11 cellular contexts compared by ENCODE assay signal in the genomic region with DNA sequence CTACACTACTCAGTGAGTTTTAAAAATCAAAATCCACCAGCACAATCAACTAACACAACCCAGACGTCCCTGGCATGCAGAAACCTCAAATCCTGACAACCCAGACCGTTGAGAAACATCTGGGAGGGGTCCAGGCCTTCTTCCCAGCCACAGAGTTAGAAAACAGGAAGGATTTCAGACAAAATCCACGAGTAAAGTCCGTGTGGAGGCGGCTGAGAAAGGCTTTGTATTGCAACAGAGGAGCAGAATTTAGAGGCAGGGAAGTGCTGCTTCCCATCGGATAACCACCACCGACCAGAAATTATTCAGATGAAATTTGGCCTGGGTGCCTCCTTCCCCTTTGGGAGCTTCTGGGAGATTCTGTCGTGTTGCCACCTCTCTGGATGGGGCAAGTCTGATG.
A peak's percentile ranks its signal among the peaks of the same experiment; 100 is the strongest.
DNase-seq lines count a peak whose midpoint lies in the region; ATAC-seq and TF ChIP-seq lines count a peak whose summit lies in the region.
"Had no signal": no experiment of that assay in that cellular context is flagged by ENCODE, and none has a peak within 500 bp of the region (broad histone marks: within the 10 kb centered on the region; RNA-seq: fewer than 3 reads in every experiment).

No MANE protein-coding gene starts in this region.

- H4K91ac ChIP-seq in H9 (ENCODE audit: insufficient read length, low read depth, low read length): no peak overlapping the region

- H3K4ac ChIP-seq in H9 (ENCODE audit: low read depth, low read length) (no peak overlapping the region), mesendoderm (ENCODE audit: low read depth, low read length) (no peak overlapping the region)

- no peak overlapping the region for H3K14ac ChIP-seq in H9 (ENCODE audit: insufficient read depth, low read length)

- CTCF ChIA-PET in activated CD4-positive, alpha-beta memory T cell treated with anti-CD3 and anti-CD28 coated beads, Interleukin-2, amount 10 ng/mL, durations not matched to agents 7 days and 5 days (lab: Charles Lee): no interaction called here

- no peak overlapping the region for H3T11ph ChIP-seq in H9 (ENCODE audit: low read length)

- H3K9me3 ChIP-seq in H9 (ENCODE audit: control insufficient read depth, low read depth, low read length) (no peaks in the 10 kb centered on the region), liver (ENCODE audit: control insufficient read depth in 4 of 4, low read length in 3 of 4) (no peaks in the 10 kb centered on the region), stomach smooth muscle (ENCODE audit: control insufficient read depth in 2 of 2, low read length in 2 of 2) (no peaks in the 10 kb centered on the region)

- H4K20me1 ChIP-seq in H9 (ENCODE audit: control insufficient read depth, insufficient read depth, insufficient read length): no peaks in the 10 kb centered on the region

- ATAC-seq in GM21576 (IDR thresholded peaks at IDR 0.05; ENCODE audit: unreplicated experiment): no peak

- H3K79me2 ChIP-seq in H9 (ENCODE audit: insufficient read depth, low read length) (peaks cover under 1% of the 10 kb centered on the region; the same call in 1 of the 2 replicates), mesendoderm (ENCODE audit: control insufficient read depth, insufficient read depth, low read length) (no peaks in the 10 kb centered on the region)

- H2BK120ac ChIP-seq in H9 (ENCODE audit: low read depth, low read length, poor library complexity, severe bottlenecking): no peak overlapping the region
- no peak overlapping the region for H2BK120ac ChIP-seq in mesendoderm (ENCODE audit: low read depth, low read length)

- no peak overlapping the region for H2BK12ac ChIP-seq in H9 (ENCODE audit: insufficient read length, low read depth, low read length)

- H3K36me3 Mint-ChIP-seq in H9 (ENCODE audit: insufficient read depth in 1 of 3, low read depth in 3 of 3): peaks cover 5 to 9% (median 7%) of the 10 kb centered on the region in 3 experiments; a peak in 6 of 7 replicates
- H3K36me3 Mint-ChIP-seq in activated CD4-positive, alpha-beta memory T cell treated with anti-CD3 and anti-CD28 coated beads, Interleukin-2, amount 10 ng/mL, durations not matched to agents 7 days and 5 days (ENCODE audit: low read depth): no peaks in the 10 kb centered on the region

- H2BK15ac ChIP-seq in H9 (ENCODE audit: low read depth, low read length) (no peak overlapping the region), mesendoderm (replicated peaks; ENCODE audit: low read depth) (no peak overlapping the region)

- peaks cover 5% of the 10 kb centered on the region for H3K27me3 Mint-ChIP-seq in H9 (ENCODE audit: low read depth)
- H3K27me3 Mint-ChIP-seq in activated CD4-positive, alpha-beta memory T cell treated with anti-CD3 and anti-CD28 coated beads, Interleukin-2, amount 10 ng/mL, durations not matched to agents 7 days and 5 days: peaks cover 2% of the 10 kb centered on the region

- no peak overlapping the region for H2BK5ac ChIP-seq in H9 (ENCODE audit: insufficient read length, low read length)
- H2BK5ac ChIP-seq in mesendoderm (ENCODE audit: low read length): no peak overlapping the region

- H2BK20ac ChIP-seq in H9 (ENCODE audit: low read depth, low read length, poor library complexity, severe bottlenecking): no peak overlapping the region

- POLR2A ChIA-PET in activated CD4-positive, alpha-beta memory T cell treated with anti-CD3 and anti-CD28 coated beads, Interleukin-2, amount 10 ng/mL, durations not matched to agents 7 days and 5 days (lab: Charles Lee): no interaction called here

- H3K4me1 Mint-ChIP-seq in H9: peaks cover 25 to 31% of the 10 kb centered on the region in 2 experiments
- no peaks in the 10 kb centered on the region for H3K4me1 Mint-ChIP-seq in activated CD4-positive, alpha-beta memory T cell treated with anti-CD3 and anti-CD28 coated beads, Interleukin-2, amount 10 ng/mL, durations not matched to agents 7 days and 5 days

- TF ChIP-seq CTCF in H9 (conservative IDR thresholded peaks at IDR 0.05) (no peak), choroid plexus epithelial cell (conservative IDR thresholded peaks at IDR 0.05; ENCODE audit: low read depth, low read length) (no peak), liver (IDR thresholded peaks at IDR 0.05; ENCODE audit: low read depth, low read length, missing input control) (no peak)

- H4K5ac ChIP-seq in H9 (ENCODE audit: insufficient read length, low read depth, low read length): no peak overlapping the region
- H4K5ac ChIP-seq in mesendoderm (ENCODE audit: low read length): no peak overlapping the region

- H2AK5ac ChIP-seq in H9 (ENCODE audit: insufficient read length, low read length) (no peak overlapping the region), mesendoderm (ENCODE audit: low read length) (no peak overlapping the region)

- no CpG with 5 or more reads among the region's 8 CpGs for WGBS in H9 (ENCODE audit: extremely low coverage, insufficient read length, low lambda C conversion rate)
- 12% methylated on average over 8 of the region's 8 CpGs for WGBS in liver
- no CpG with 5 or more reads among the region's 8 CpGs for WGBS in mesendoderm (ENCODE audit: extremely low coverage, insufficient coverage, low lambda C conversion rate)

- H4K8ac ChIP-seq in H9 (replicated peaks; ENCODE audit: insufficient read length, low read depth, low read length): no peak overlapping the region
- H4K8ac ChIP-seq in mesendoderm (ENCODE audit: low read depth, low read length): no peak overlapping the region

- H3K4me1 ChIP-seq in H9 (ENCODE audit: insufficient read depth, low read length) (peaks cover 6% of the 10 kb centered on the region; the same call in 1 of the 2 replicates), liver (ENCODE audit: control insufficient read depth in 4 of 4, insufficient read depth in 4 of 4, low read length in 3 of 4) (peaks cover 29 to 51% (median 42%) of the 10 kb centered on the region in 4 donors), stomach smooth muscle (ENCODE audit: control insufficient read depth, insufficient read depth, low read length) (peaks cover 29% of the 10 kb centered on the region), mesendoderm (ENCODE audit: control insufficient read depth, low read depth, low read length) (peaks cover 5% of the 10 kb centered on the region)

- H2AFZ ChIP-seq in H9 (ENCODE audit: low read length): no peak overlapping the region

- H3K23me2 ChIP-seq in H9 (ENCODE audit: insufficient read length, low read depth, low read length, poor library complexity, severe bottlenecking): no peaks in the 10 kb centered on the region

- TF ChIP-seq RAD21 in liver (IDR thresholded peaks at IDR 0.05): peak; percentile 54 to 61

- H3K27ac Mint-ChIP-seq in H9: peak overlapping the region in 2 of 3 experiments; percentile 58 to 69; a peak in 4 of 7 replicates
- no peak overlapping the region for H3K27ac Mint-ChIP-seq in activated CD4-positive, alpha-beta memory T cell treated with anti-CD3 and anti-CD28 coated beads, Interleukin-2, amount 10 ng/mL, durations not matched to agents 7 days and 5 days
- H3K27ac Mint-ChIP-seq: T-helper 2 cell treated with Interferon-gamma antibody and Interleukin-4, amounts not matched to agents 5 μg/mL and 100 μg/mL, for 36 hours had no signal

- no peak overlapping the region for H3K56ac ChIP-seq in H9 (ENCODE audit: insufficient read length, low read depth, low read length)
- no peak overlapping the region for H3K56ac ChIP-seq in mesendoderm (ENCODE audit: low read length)

- no peak for DNase-seq in H9
- peak; percentile 80 for DNase-seq in choroid plexus epithelial cell (ENCODE audit: low read depth)
- no peak for DNase-seq in mesendoderm
- no peak for DNase-seq in activated CD4-positive, alpha-beta memory T cell treated with anti-CD3 and anti-CD28 coated beads, Interleukin-2, amount 10 ng/mL, durations not matched to agents 7 days and 5 days
- no peak for DNase-seq in NCI-H510A treated with DMSO at 0.1 percent for 48 hours (lab: John Stamatoyannopoulos, UW)
- DNase-seq: NCI-H774; stimulated activated CD4-positive, alpha-beta T cell treated with anti-CD3 and anti-CD28 coated beads, Interleukin-2, amount 100 ng/mL, for 48 hours had no signal

- no peaks in the 10 kb centered on the region for H3K9me3 Mint-ChIP-seq in H9
- peaks cover under 1% of the 10 kb centered on the region for H3K9me3 Mint-ChIP-seq in activated CD4-positive, alpha-beta memory T cell treated with anti-CD3 and anti-CD28 coated beads, Interleukin-2, amount 10 ng/mL, durations not matched to agents 7 days and 5 days
- H3K9me3 Mint-ChIP-seq: T-helper 2 cell treated with Interferon-gamma antibody and Interleukin-4, amounts not matched to agents 5 μg/mL and 100 μg/mL, for 36 hours had no signal

- no peak overlapping the region for H3K4me3 Mint-ChIP-seq in H9
- no peak overlapping the region for H3K4me3 Mint-ChIP-seq in activated CD4-positive, alpha-beta memory T cell treated with anti-CD3 and anti-CD28 coated beads, Interleukin-2, amount 10 ng/mL, durations not matched to agents 7 days and 5 days
- H3K4me3 Mint-ChIP-seq: T-helper 2 cell treated with Interferon-gamma antibody and Interleukin-4, amounts not matched to agents 5 μg/mL and 100 μg/mL, for 36 hours had no signal

- peaks cover 0 to 11% (median 5%) of the 10 kb centered on the region in 4 donors for H3K36me3 ChIP-seq in liver (ENCODE audit: control insufficient read depth in 4 of 4, insufficient read depth in 3 of 4, low read depth in 1 of 4, low read length in 3 of 4)
- peaks cover 1 to 5% of the 10 kb centered on the region in 2 donors for H3K36me3 ChIP-seq in stomach smooth muscle (ENCODE audit: control insufficient read depth in 2 of 2, insufficient read depth in 2 of 2, low read length in 2 of 2)
- no peaks in the 10 kb centered on the region for H3K36me3 ChIP-seq in mesendoderm (ENCODE audit: control insufficient read depth, insufficient read depth, low read length)

- H3K79me1 ChIP-seq in H9 (ENCODE audit: insufficient read depth, low read depth, low read length, poor library complexity, severe bottlenecking) (no peaks in the 10 kb centered on the region), mesendoderm (ENCODE audit: low read length) (no peaks in the 10 kb centered on the region)

- H3K4me2 ChIP-seq in H9 (ENCODE audit: insufficient read depth, insufficient read length, low read length) (no peak overlapping the region), mesendoderm (ENCODE audit: low read length) (no peak overlapping the region)

- H3K4me3 ChIP-seq in choroid plexus epithelial cell (ENCODE audit: low read depth, low read length) (no peak overlapping the region), liver (ENCODE audit: low read depth in 1 of 3, low read length in 3 of 3) (no peak overlapping the region), stomach smooth muscle (ENCODE audit: low read length in 2 of 2) (no peak overlapping the region), mesendoderm (ENCODE audit: low read length) (no peak overlapping the region)

- H3K27me3 ChIP-seq in H9 (ENCODE audit: insufficient read depth, low read length): no peaks in the 10 kb centered on the region
- no peaks in the 10 kb centered on the region for H3K27me3 ChIP-seq in liver (ENCODE audit: control insufficient read depth in 4 of 4, insufficient read depth in 4 of 4, low read length in 3 of 4)
- H3K27me3 ChIP-seq in stomach smooth muscle (ENCODE audit: control insufficient read depth in 1 of 2, insufficient read depth in 2 of 2, low read length in 2 of 2): no peaks in the 10 kb centered on the region
- no peaks in the 10 kb centered on the region for H3K27me3 ChIP-seq in mesendoderm (ENCODE audit: insufficient read depth, low read length, poor library complexity)

- H3K18ac ChIP-seq in H9 (ENCODE audit: insufficient read length, low read depth, low read length) (no peak overlapping the region), mesendoderm (ENCODE audit: low read length) (no peak overlapping the region)

- H3K23ac ChIP-seq in H9 (ENCODE audit: insufficient read length, low read depth, low read length): no peak overlapping the region
- H3K23ac ChIP-seq in mesendoderm (ENCODE audit: low read length): no peak overlapping the region

- H3K27ac ChIP-seq in H9 (ENCODE audit: insufficient read length, low read depth, low read length) (no peak overlapping the region), liver (ENCODE audit: low read depth in 1 of 2, low read length in 2 of 2) (peak overlapping the region; percentile 90 to 97), stomach smooth muscle (ENCODE audit: low read length) (peak overlapping the region; percentile 58), mesendoderm (ENCODE audit: low read depth, low read length) (no peak overlapping the region)

- H3K9ac ChIP-seq in H9 (ENCODE audit: extremely low read depth, insufficient read length, low read length) (no peak overlapping the region), liver (ENCODE audit: low read depth in 1 of 2, low read length in 2 of 2) (peak overlapping the region in 1 of 2 donors; percentile 37), stomach smooth muscle (ENCODE audit: low read length in 2 of 2) (no peak overlapping the region), mesendoderm (ENCODE audit: low read length) (no peak overlapping the region)

Comparison
In these comparisons a context has a peak if more than half of its experiments do, and no peak if none do; other contexts are left out.
1. H3K27ac ChIP-seq: peak in liver (2 of 2) and stomach smooth muscle (single experiment); none in H9 (single experiment) and mesendoderm (single experiment).